ENCODE assay signal across 8 cellular contexts in genomic region chr19:48899781-48900476, GRCh38. TPM values are rescaled to one million over a fixed set of nuclear protein-coding genes. Genes with fewer than 3 reads are reported as not detected.
DNase-seq lines count a peak whose midpoint lies in the region; ATAC-seq and TF ChIP-seq lines count a peak whose summit lies in the region.

Gene NUCB1, plus strand, starts transcription at chr19:48900312. Its CDS starts 485 bp downstream, at chr19:48900797.

- no peaks in the 10 kb centered on the region for H3K27me3 ChIP-seq in gastroesophageal sphincter
- peaks cover 28% of the 10 kb centered on the region for H3K27me3 ChIP-seq in neutrophil

- H3K4me1 ChIP-seq in HEK293 (ENCODE audit: control insufficient read depth, insufficient read depth, low read length) (no peaks in the 10 kb centered on the region), gastroesophageal sphincter (peaks cover 0 to 59% (median 28%) of the 10 kb centered on the region in 3 donors), neutrophil (ENCODE audit: control insufficient read depth in 1 of 2, insufficient read depth in 1 of 2, low read depth in 1 of 2, low read length in 1 of 2) (peaks cover 23 to 30% of the 10 kb centered on the region in 2 experiments)

- peak; percentile 96 for ATAC-seq in gastroesophageal sphincter

- H3K27ac Mint-ChIP-seq in activated naive CD4-positive, alpha-beta T cell treated with anti-CD3 and anti-CD28 coated beads, Interleukin-2, amount 10 ng/mL, durations not matched to agents 7 days and 5 days, result peak within 1 kb of the TSS; percentile 97

- H3K9me3 Mint-ChIP-seq in activated naive CD4-positive, alpha-beta T cell treated with anti-CD3 and anti-CD28 coated beads, Interleukin-2, amount 10 ng/mL, durations not matched to agents 7 days and 5 days, result no peaks in the 10 kb centered on the region

- H3K27ac ChIP-seq in HEK293 (ENCODE audit: extremely low read depth, low read depth, low read length) (peak within 1 kb of the TSS; percentile 62), SK-N-MC (peak within 1 kb of the TSS; percentile 91), gastroesophageal sphincter (peak within 1 kb of the TSS; percentile 79 to 90 (median 88)), neutrophil (peak within 1 kb of the TSS; percentile 80), substantia nigra (ENCODE audit: low read depth, low read length, poor library complexity, severe bottlenecking) (peak within 1 kb of the TSS; percentile 93)

- peak; percentile 99 for DNase-seq in G401 (ENCODE audit: low spot score)
- DNase-seq in NB4 (ENCODE audit: low read depth), result peak; percentile 98
- DNase-seq in SK-N-MC (ENCODE audit: low read depth, low spot score), result peak; percentile 98
- DNase-seq in activated naive CD4-positive, alpha-beta T cell treated with anti-CD3 and anti-CD28 coated beads, Interleukin-2, amount 10 ng/mL, durations not matched to agents 7 days and 5 days, result peak; percentile 100
- DNase-seq in substantia nigra (lab: John Stamatoyannopoulos, UW), result peak; percentile 68 to 99 (median 97)

- H3K4me3 ChIP-seq in HEK293 (ENCODE audit: low read depth, low read length) (peak within 1 kb of the TSS; percentile 54), NB4 (ENCODE audit: low read depth, low read length) (peak within 1 kb of the TSS; percentile 76), SK-N-MC (peak within 1 kb of the TSS; percentile 92), gastroesophageal sphincter (peak within 1 kb of the TSS; percentile 70 to 84), neutrophil (ENCODE audit: low read depth in 1 of 2, low read length in 1 of 2) (peak within 1 kb of the TSS; percentile 89 to 91)

- TF ChIP-seq EP300 in gastroesophageal sphincter (IDR thresholded peaks at IDR 0.05), result no peak

- H3K9me3 ChIP-seq in HEK293 (ENCODE audit: control insufficient read depth, insufficient read depth, low read depth, low read length) (no peaks in the 10 kb centered on the region), SK-N-MC (ENCODE audit: low read depth, low read length) (no peaks in the 10 kb centered on the region), gastroesophageal sphincter (no peaks in the 10 kb centered on the region), neutrophil (no peaks in the 10 kb centered on the region)

- peak within 1 kb of the TSS; percentile 87 for H3K9ac ChIP-seq in SK-N-MC (ENCODE audit: insufficient read length)

- H3K4me1 Mint-ChIP-seq in activated naive CD4-positive, alpha-beta T cell treated with anti-CD3 and anti-CD28 coated beads, Interleukin-2, amount 10 ng/mL, durations not matched to agents 7 days and 5 days, result peaks cover 40% of the 10 kb centered on the region

- peak; percentile 34 for TF ChIP-seq POLR2A in NB4 (IDR thresholded peaks at IDR 0.05; ENCODE audit: extremely low read depth, insufficient read length)
- TF ChIP-seq POLR2A in gastroesophageal sphincter (IDR thresholded peaks at IDR 0.05), result peak; percentile 35 to 55

- peaks cover 27% of the 10 kb centered on the region for H3K27me3 Mint-ChIP-seq in activated naive CD4-positive, alpha-beta T cell treated with anti-CD3 and anti-CD28 coated beads, Interleukin-2, amount 10 ng/mL, durations not matched to agents 7 days and 5 days

- POLR2A ChIA-PET in HEK293 (lab: Yijun Ruan, JAX), result interaction anchor here (0.6 to 2.9 kb wide), 16 partner anchors 19 to 281 kb away, joined by 3 to 30 read pairs (median 6); partner anchors contain the start of genes BAX, DHDH, FTL and GYS1

- CTCF ChIA-PET in HEK293 (lab: Yijun Ruan, JAX), result interaction anchor here (0.6 to 1.5 kb wide), 7 partner anchors 33 to 112 kb away, joined by 3 to 5 read pairs (median 4); partner anchors contain the start of genes GYS1 and RUVBL2
- CTCF ChIA-PET in activated naive CD4-positive, alpha-beta T cell treated with anti-CD3 and anti-CD28 coated beads, Interleukin-2, amount 10 ng/mL, durations not matched to agents 7 days and 5 days (lab: Charles Lee), result interaction anchor here (0.7 to 1.5 kb wide), 5 partner anchors 17 to 254 kb away, joined by 3 to 4 read pairs (median 3); no protein-coding TSS in a partner anchor

- H3K36me3 ChIP-seq in HEK293 (ENCODE audit: control insufficient read depth in 2 of 2, insufficient read depth in 1 of 2, low read length in 2 of 2) (peaks cover 8 to 12% of the 10 kb centered on the region in 2 experiments; a peak in 2 of 3 replicates), SK-N-MC (ENCODE audit: insufficient read depth, low read length) (no peaks in the 10 kb centered on the region; the same call in 1 of the 2 replicates), gastroesophageal sphincter (peaks cover 0 to 16% of the 10 kb centered on the region in 2 donors), neutrophil (peaks cover 11% of the 10 kb centered on the region)

- WGBS in gastroesophageal sphincter (ENCODE audit: low coverage in 1 of 2), 2 donors, result 14 to 17% methylated on average over 12 to 13 of the region's 34 CpGs

- H3K36me3 Mint-ChIP-seq in activated naive CD4-positive, alpha-beta T cell treated with anti-CD3 and anti-CD28 coated beads, Interleukin-2, amount 10 ng/mL, durations not matched to agents 7 days and 5 days, result peaks cover 32% of the 10 kb centered on the region

- peak within 1 kb of the TSS; percentile 96 for H3K4me3 Mint-ChIP-seq in activated naive CD4-positive, alpha-beta T cell treated with anti-CD3 and anti-CD28 coated beads, Interleukin-2, amount 10 ng/mL, durations not matched to agents 7 days and 5 days

- in situ Hi-C loops in G401 (cut with HindIII; ENCODE audit: low sequenced_read_pairs), result loop anchor here (10.0 kb wide), 1 partner anchor 105 kb away; no protein-coding TSS in a partner anchor

- peak; percentile 22; the same call in 1 of the 2 replicates for TF ChIP-seq CTCF in HEK293 (tag by site-specific recombination; IDR thresholded peaks at IDR 0.05)
- no peak for TF ChIP-seq CTCF in NB4 (IDR thresholded peaks at IDR 0.05; ENCODE audit: low read depth, low read length)
- TF ChIP-seq CTCF in gastroesophageal sphincter (IDR thresholded peaks at IDR 0.05), result peak in 3 of 4 experiments; percentile 20 to 65 (median 35)
- no peak for TF ChIP-seq CTCF in neutrophil (IDR thresholded peaks at IDR 0.05)

TF ChIP-seq in HEK293, 187 proteins besides CTCF, POLR2A, EP300 and RAD21 (continues in another document):
- TF ChIP-seq PRDM1 (tag by site-specific recombination; IDR thresholded peaks at IDR 0.05) (no peak), ZNF280D (tag by site-specific recombination; IDR thresholded peaks at IDR 0.05) (0 out of 2 replicates have a peak, but pooled peaks have one; percentile 26), ZSCAN16 (tag by site-specific recombination; IDR thresholded peaks at IDR 0.05) (no peak), REST (tag by site-specific recombination; IDR thresholded peaks at IDR 0.05) (no peak), WT1 (tag by site-specific recombination; IDR thresholded peaks at IDR 0.05) (0 out of 2 replicates have a peak, but pooled peaks have one; percentile 31), ZNF610 (tag by site-specific recombination; IDR thresholded peaks at IDR 0.05; ENCODE audit: borderline replicate concordance) (peak; percentile 70; the same call in 1 of the 2 replicates)

RNA-seq across cellular contexts. Expression of gene NUCB1, which starts in this region (rescaled TPM):
- total RNA-seq in G401 (2014; rRNA removed; shearing (Covaris generic)), result 201 and 252 TPM in 2 replicates
- 100 to 1,000 TPM; 188 to 326 (median 279) TPM for total RNA-seq in gastroesophageal sphincter

Comparison
In these comparisons a context has a peak if more than half of its experiments do, and no peak if none do; other contexts are left out.
1. Peak in every context shown above with its lines: DNase-seq, ATAC-seq, H3K4me3 ChIP-seq and H3K27ac ChIP-seq.
2. CTCF ChIP-seq: peak in HEK293 (single experiment) and gastroesophageal sphincter (3 of 4); none in NB4 (single experiment) and neutrophil (single experiment).